Comparison of ENCODE assay signal across 10 cellular contexts in genomic region chr16:2039286-2040030, GRCh38. TPM values are rescaled to one million over a fixed set of nuclear protein-coding genes. Genes with fewer than 3 reads are reported as not detected.
A peak's percentile ranks its signal among the peaks of the same experiment; 100 is the strongest.
DNase-seq lines count a peak whose midpoint lies in the region; ATAC-seq, FAIRE-seq and TF ChIP-seq lines count a peak whose summit lies in the region.
"Had no signal": no experiment of that assay in that cellular context is flagged by ENCODE, and none has a peak within 500 bp of the region (broad histone marks: within the 10 kb centered on the region; RNA-seq: fewer than 3 reads in every experiment).

No MANE protein-coding gene starts in this region.

- FAIRE-seq in bronchial epithelial cell (lab: Jason Lieb, UNC) (no peak), HepG2 (lab: Jason Lieb, UNC) (peak; percentile 89)

- ATAC-seq in HepG2 (peak; percentile 39), GM18868 (IDR thresholded peaks at IDR 0.05; ENCODE audit: unreplicated experiment) (no peak)
- ATAC-seq in activated CD4-positive, CD25-positive, alpha-beta regulatory T cell treated with anti-CD3 and anti-CD28 coated beads, Interleukin-2, amount 50 U/mL, for 24 hours: no peak

- H3K9me3 ChIP-seq in HepG2 (ENCODE audit: low read length): no peaks in the 10 kb centered on the region
- H3K9me3 ChIP-seq: MG63 had no signal

- 1% methylated on average over 17 of the region's 29 CpGs for WGBS in HepG2 (ENCODE audit: low lambda C conversion rate)

- peak overlapping the region; percentile 76 for H3K4me3 Mint-ChIP-seq in type B pancreatic cell

- H3K9me3 Mint-ChIP-seq in type B pancreatic cell: no peaks in the 10 kb centered on the region

- in situ Hi-C loops in HepG2 (cut with HindIII; ENCODE audit: extremely low pct_ligation_motif_present, low pct_unique_long_range_greater_than_20kb): no loop called here

- peaks cover 78% of the 10 kb centered on the region for H3K4me1 ChIP-seq in HepG2 (ENCODE audit: insufficient read depth, low read length)

- TF ChIP-seq EP300 in HepG2 (IDR thresholded peaks at IDR 0.05; ENCODE audit: low read depth in 2 of 2, low read length in 2 of 2): peak in 1 of 2 experiments; percentile 36; a peak in 2 of 4 replicates
- TF ChIP-seq EP300 in HepG2 (CRISPR knock-in tag; IDR thresholded peaks at IDR 0.05; ENCODE audit: borderline replicate concordance): peak; percentile 59; the same call in 1 of the 2 replicates

- peak; percentile 16 for DNase-seq in SIG-M5 treated with dmso at 0.1 percent for 504 hours (lab: John Stamatoyannopoulos, UW; ENCODE audit: unreplicated experiment)
- no peak for DNase-seq in SIG-M5 (lab: John Stamatoyannopoulos, UW)
- peak; percentile 35 for DNase-seq in bronchial epithelial cell (ENCODE audit: low read depth)
- DNase-seq in HepG2 (ENCODE audit: low spot score): peak; percentile 90
- DNase-seq in type B pancreatic cell (ENCODE audit: extremely low spot score, unreplicated experiment): no peak
- DNase-seq in OCI-M1 (lab: John Stamatoyannopoulos, UW): no peak
- DNase-seq: activated CD8-positive, alpha-beta memory T cell treated with anti-CD3 and anti-CD28 coated beads for 24 hours; MG63 had no signal

- no peaks in the 10 kb centered on the region for H3K36me3 Mint-ChIP-seq in type B pancreatic cell

- peak overlapping the region; percentile 54 for H3K9ac ChIP-seq in HepG2 (ENCODE audit: insufficient read depth, low read depth, low read length)

- no peak overlapping the region for H2AFZ ChIP-seq in HepG2 (ENCODE audit: low read length)

- H3K4me1 Mint-ChIP-seq in type B pancreatic cell (ENCODE audit: unreplicated experiment): peaks cover 15% of the 10 kb centered on the region

- peak overlapping the region; percentile 62 for H3K27ac Mint-ChIP-seq in type B pancreatic cell

- peak in 1 of 2 experiments; percentile 52; a peak in 3 of 4 replicates for TF ChIP-seq POLR2A in HepG2 (IDR thresholded peaks at IDR 0.05; ENCODE audit: insufficient read depth in 1 of 2, low read depth in 2 of 2, low read length in 2 of 2)

- H3K4me3 ChIP-seq in bronchial epithelial cell (ENCODE audit: low read depth, low read length): no peak overlapping the region
- H3K4me3 ChIP-seq in HepG2 (replicated peaks in 1 of 3; ENCODE audit: insufficient read depth in 1 of 3, low read depth in 2 of 3, low read length in 3 of 3): peak overlapping the region in 1 of 3 experiments; percentile 46; a peak in 3 of 6 replicates
- H3K4me3 ChIP-seq: MG63 had no signal

- TF ChIP-seq CTCF in bronchial epithelial cell (IDR thresholded peaks at IDR 0.05; ENCODE audit: insufficient read depth, low read length, severe bottlenecking): no peak
- TF ChIP-seq CTCF in HepG2 (CRISPR knock-in tag; IDR thresholded peaks at IDR 0.05): no peak; the same call in 1 of the 2 replicates
- no peak for TF ChIP-seq CTCF in type B pancreatic cell (conservative IDR thresholded peaks at IDR 0.05)

- peak overlapping the region; percentile 64 for H3K4me2 ChIP-seq in HepG2 (ENCODE audit: low read depth, low read length)

- BruUV-seq in HepG2 (replicated peaks; lab: Mats Ljungman, UMichigan): no TSS peak

- no peaks in the 10 kb centered on the region for H4K20me1 ChIP-seq in HepG2 (ENCODE audit: insufficient read depth, low read length)

- no peaks in the 10 kb centered on the region for H3K79me2 ChIP-seq in HepG2 (ENCODE audit: insufficient read depth, low read length)

- H3K36me3 ChIP-seq in bronchial epithelial cell (ENCODE audit: control insufficient read depth, insufficient read depth, low read length) (peaks cover 2% of the 10 kb centered on the region), HepG2 (replicated peaks in 1 of 2; ENCODE audit: control insufficient read depth in 1 of 2, insufficient read depth in 2 of 2, low read length in 2 of 2) (peaks cover 3 to 6% of the 10 kb centered on the region in 2 experiments; a peak in 3 of 5 replicates)

- intact Hi-C loops in HepG2 (cut with micrococcal nuclease; ENCODE audit: unreplicated experiment): no loop called here

- H3K27me3 Mint-ChIP-seq in type B pancreatic cell: no peaks in the 10 kb centered on the region

- CTCF ChIA-PET in HepG2 (lab: Yijun Ruan, JAX; ENCODE audit: low intra/inter-chr PET ratio, low total read pairs): no interaction called here

- no peaks in the 10 kb centered on the region for H3K27me3 ChIP-seq in bronchial epithelial cell (ENCODE audit: control insufficient read depth, insufficient read depth, low read length)
- no peaks in the 10 kb centered on the region for H3K27me3 ChIP-seq in HepG2 (ENCODE audit: control insufficient read depth in 1 of 2, insufficient read depth in 2 of 2, low read length in 2 of 2)
- H3K27me3 ChIP-seq: MG63 had no signal

- H3K27ac ChIP-seq in HepG2 (ENCODE audit: extremely low read length, insufficient read depth, low read length): peak overlapping the region; percentile 86

- POLR2A ChIA-PET in HepG2 (lab: Yijun Ruan, JAX): interaction anchor here (0.9 to 4.8 kb wide), 13 partner anchors 8 to 257 kb away, joined by 3 to 62 read pairs (median 5); partner anchors contain the start of genes NHERF2, NPW, NTHL1 and NUBP2

- 0 out of 2 replicates have a peak, but pooled peaks have one; percentile 11 for TF ChIP-seq RAD21 in HepG2 (CRISPR knock-in tag; IDR thresholded peaks at IDR 0.05)

RNA-seq across cellular contexts. Expression of gene NTHL1, which starts 8.2 kb away (rescaled TPM):
- total RNA-seq in bronchial epithelial cell (18.6 and 44.0 TPM in 2 replicates), HepG2 (2016; rRNA removed; fragmentation: Illumina TruSeq; extraction: Trizol) (64.8 and 64.9 TPM in 2 replicates), type B pancreatic cell (ENCODE audit: low replicate concordance) (18.1 and 37.6 TPM in 2 replicates)
- 24.9 and 26.2 TPM in 2 replicates for total RNA-seq in HepG2 (2016; cell fraction: cytosol; rRNA removed; fragmentation: Illumina TruSeq; extraction: Trizol; ENCODE audit: low read depth)
- 69.4 and 70.6 TPM in 2 replicates for total RNA-seq in HepG2 (2016; cell fraction: insoluble cytoplasmic fraction; rRNA removed; fragmentation: Illumina TruSeq; extraction: Trizol)
- 25.2 and 29.9 TPM in 2 replicates for total RNA-seq in HepG2 (2016; cell fraction: membrane; rRNA removed; fragmentation: Illumina TruSeq; extraction: Trizol)
- 22.8 and 26.0 TPM in 2 replicates for total RNA-seq in HepG2 (2016; cell fraction: nucleus; rRNA removed; fragmentation: Illumina TruSeq; extraction: Trizol)
- 47.5 and 55.6 TPM in 2 replicates for polyA plus RNA-seq in HepG2 (2011; rRNA removed)
- 63.4 and 112 TPM in 2 replicates for polyA plus RNA-seq in HepG2 (2011; cell fraction: cytosol; rRNA removed)
- 61.1 and 66.7 TPM in 2 replicates for polyA plus RNA-seq in HepG2 (2011; cell fraction: nucleus; rRNA removed)
- polyA plus RNA-seq in HepG2 (2012): 19.7 and 24.2 TPM in 2 replicates
- 12.4 and 13.2 TPM in 2 replicates for polyA plus RNA-seq in HepG2 (2016; cell fraction: cytosol; fragmentation: Illumina TruSeq; extraction: Trizol; ENCODE audit: low read depth)
- polyA plus RNA-seq in HepG2 (2016; cell fraction: insoluble cytoplasmic fraction; fragmentation: Illumina TruSeq; extraction: Trizol; ENCODE audit: low read depth): 43.0 and 46.2 TPM in 2 replicates
- 15.6 and 17.1 TPM in 2 replicates for polyA plus RNA-seq in HepG2 (2016; cell fraction: membrane; fragmentation: Illumina TruSeq; extraction: Trizol; ENCODE audit: low read depth)
- polyA plus RNA-seq in HepG2 (2016; cell fraction: nucleus; fragmentation: Illumina TruSeq; extraction: Trizol; ENCODE audit: insufficient read depth, low read depth): 42.8 and 44.9 TPM in 2 replicates
- 25.8 and 50.8 TPM in 2 replicates for polyA minus RNA-seq in HepG2 (2011; rRNA and poly(A)+ RNA removed; ENCODE audit: low replicate concordance)
- polyA minus RNA-seq in HepG2 (2011; cell fraction: cytosol; rRNA and poly(A)+ RNA removed): 24.2 and 32.7 TPM in 2 replicates
- 9.3 and 11.6 TPM in 2 replicates for polyA minus RNA-seq in HepG2 (2011; cell fraction: nucleus; rRNA and poly(A)+ RNA removed)

RNA-seq across cellular contexts. Expression of gene TSC2, which starts 8.3 kb away (rescaled TPM):
- total RNA-seq in bronchial epithelial cell: 25.0 and 34.7 TPM in 2 replicates
- total RNA-seq in HepG2 (2016; rRNA removed; fragmentation: Illumina TruSeq; extraction: Trizol): 10.3 and 19.6 TPM in 2 replicates
- total RNA-seq in HepG2 (2016; cell fraction: cytosol; rRNA removed; fragmentation: Illumina TruSeq; extraction: Trizol; ENCODE audit: low read depth): 13.6 and 17.2 TPM in 2 replicates
- 7.7 and 19.6 TPM in 2 replicates for total RNA-seq in HepG2 (2016; cell fraction: insoluble cytoplasmic fraction; rRNA removed; fragmentation: Illumina TruSeq; extraction: Trizol)
- total RNA-seq in HepG2 (2016; cell fraction: membrane; rRNA removed; fragmentation: Illumina TruSeq; extraction: Trizol): 13.2 and 13.3 TPM in 2 replicates
- total RNA-seq in HepG2 (2016; cell fraction: nucleus; rRNA removed; fragmentation: Illumina TruSeq; extraction: Trizol): 21.2 and 34.7 TPM in 2 replicates
- 40.4 and 44.6 TPM in 2 replicates for polyA plus RNA-seq in HepG2 (2011; rRNA removed)
- polyA plus RNA-seq in HepG2 (2011; cell fraction: cytosol; rRNA removed): 13.0 and 19.7 TPM in 2 replicates
- 352 and 473 TPM in 2 replicates for polyA plus RNA-seq in HepG2 (2011; cell fraction: nucleus; rRNA removed)
- polyA plus RNA-seq in HepG2 (2012): 50.1 and 57.0 TPM in 2 replicates
- 2.9 and 4.1 TPM in 2 replicates for polyA plus RNA-seq in HepG2 (2016; cell fraction: cytosol; fragmentation: Illumina TruSeq; extraction: Trizol; ENCODE audit: low read depth)
- 13.2 and 17.7 TPM in 2 replicates for polyA plus RNA-seq in HepG2 (2016; cell fraction: insoluble cytoplasmic fraction; fragmentation: Illumina TruSeq; extraction: Trizol; ENCODE audit: low read depth)
- 5.4 and 5.7 TPM in 2 replicates for polyA plus RNA-seq in HepG2 (2016; cell fraction: membrane; fragmentation: Illumina TruSeq; extraction: Trizol; ENCODE audit: low read depth)
- 82.5 and 84.9 TPM in 2 replicates for polyA plus RNA-seq in HepG2 (2016; cell fraction: nucleus; fragmentation: Illumina TruSeq; extraction: Trizol; ENCODE audit: insufficient read depth, low read depth)
- polyA minus RNA-seq in HepG2 (2011; rRNA and poly(A)+ RNA removed; ENCODE audit: low replicate concordance): 69.9 and 84.9 TPM in 2 replicates
- polyA minus RNA-seq in HepG2 (2011; cell fraction: cytosol; rRNA and poly(A)+ RNA removed): 25.5 and 36.2 TPM in 2 replicates
- polyA minus RNA-seq in HepG2 (2011; cell fraction: nucleus; rRNA and poly(A)+ RNA removed): 59.4 and 61.0 TPM in 2 replicates
- 131 and 208 TPM in 2 replicates for total RNA-seq in type B pancreatic cell (ENCODE audit: low replicate concordance)

RNA-seq across cellular contexts. Expression of gene NHERF2, which starts 12.8 kb away (rescaled TPM):
- total RNA-seq in bronchial epithelial cell: 15.8 and 20.1 TPM in 2 replicates
- total RNA-seq in HepG2 (2016; rRNA removed; fragmentation: Illumina TruSeq; extraction: Trizol): 15.8 and 23.7 TPM in 2 replicates
- total RNA-seq in HepG2 (2016; cell fraction: cytosol; rRNA removed; fragmentation: Illumina TruSeq; extraction: Trizol; ENCODE audit: low read depth): 17.2 and 21.7 TPM in 2 replicates
- total RNA-seq in HepG2 (2016; cell fraction: insoluble cytoplasmic fraction; rRNA removed; fragmentation: Illumina TruSeq; extraction: Trizol): 14.8 and 26.0 TPM in 2 replicates
- total RNA-seq in HepG2 (2016; cell fraction: membrane; rRNA removed; fragmentation: Illumina TruSeq; extraction: Trizol): 42.5 and 44.6 TPM in 2 replicates
- total RNA-seq in HepG2 (2016; cell fraction: nucleus; rRNA removed; fragmentation: Illumina TruSeq; extraction: Trizol): 14.4 and 15.0 TPM in 2 replicates
- 39.3 and 47.2 TPM in 2 replicates for polyA plus RNA-seq in HepG2 (2011; rRNA removed)
- 28.8 and 54.4 TPM in 2 replicates for polyA plus RNA-seq in HepG2 (2011; cell fraction: cytosol; rRNA removed)
- polyA plus RNA-seq in HepG2 (2011; cell fraction: nucleus; rRNA removed): 94.7 and 105 TPM in 2 replicates
- polyA plus RNA-seq in HepG2 (2012): 25.8 and 38.7 TPM in 2 replicates
- 54.0 and 63.1 TPM in 2 replicates for polyA plus RNA-seq in HepG2 (2016; cell fraction: cytosol; fragmentation: Illumina TruSeq; extraction: Trizol; ENCODE audit: low read depth)
- 37.8 and 52.2 TPM in 2 replicates for polyA plus RNA-seq in HepG2 (2016; cell fraction: insoluble cytoplasmic fraction; fragmentation: Illumina TruSeq; extraction: Trizol; ENCODE audit: low read depth)
- polyA plus RNA-seq in HepG2 (2016; cell fraction: membrane; fragmentation: Illumina TruSeq; extraction: Trizol; ENCODE audit: low read depth): 72.6 and 84.9 TPM in 2 replicates
- 53.4 and 59.6 TPM in 2 replicates for polyA plus RNA-seq in HepG2 (2016; cell fraction: nucleus; fragmentation: Illumina TruSeq; extraction: Trizol; ENCODE audit: insufficient read depth, low read depth)
- polyA minus RNA-seq in HepG2 (2011; rRNA and poly(A)+ RNA removed; ENCODE audit: low replicate concordance): 6.8 and 36.4 TPM in 2 replicates
- polyA minus RNA-seq in HepG2 (2011; cell fraction: cytosol; rRNA and poly(A)+ RNA removed): 24.4 and 28.2 TPM in 2 replicates
- 13.3 and 13.8 TPM in 2 replicates for polyA minus RNA-seq in HepG2 (2011; cell fraction: nucleus; rRNA and poly(A)+ RNA removed)
- total RNA-seq in type B pancreatic cell (ENCODE audit: low replicate concordance): 23.3 and 23.4 TPM in 2 replicates

RNA-seq across cellular contexts. Expression of gene NPW, which starts 19.9 kb away (rescaled TPM):
- total RNA-seq in bronchial epithelial cell (0.13 TPM in 1 of 2 replicates, not detected in the other), HepG2 (2016; rRNA removed; fragmentation: Illumina TruSeq; extraction: Trizol) (0.97 TPM in 1 of 2 replicates, not detected in the other), type B pancreatic cell (ENCODE audit: low replicate concordance) (3.9 and 4.7 TPM in 2 replicates)
- 1.1 and 2.6 TPM in 2 replicates for total RNA-seq in HepG2 (2016; cell fraction: cytosol; rRNA removed; fragmentation: Illumina TruSeq; extraction: Trizol; ENCODE audit: low read depth)
- total RNA-seq in HepG2 (2016; cell fraction: insoluble cytoplasmic fraction; rRNA removed; fragmentation: Illumina TruSeq; extraction: Trizol): 0.87 TPM in 1 of 2 replicates, not detected in the other
- 0.71 and 0.79 TPM in 2 replicates for total RNA-seq in HepG2 (2016; cell fraction: membrane; rRNA removed; fragmentation: Illumina TruSeq; extraction: Trizol)
- not detected in 2 replicates for total RNA-seq in HepG2 (2016; cell fraction: nucleus; rRNA removed; fragmentation: Illumina TruSeq; extraction: Trizol)
- 0.24 and 0.25 TPM in 2 replicates for polyA plus RNA-seq in HepG2 (2011; rRNA removed)
- 0.50 and 0.85 TPM in 2 replicates for polyA plus RNA-seq in HepG2 (2011; cell fraction: cytosol; rRNA removed)
- polyA plus RNA-seq in HepG2 (2011; cell fraction: nucleus; rRNA removed): 1.1 and 1.2 TPM in 2 replicates
- 0.82 and 1.4 TPM in 2 replicates for polyA plus RNA-seq in HepG2 (2012)
- polyA plus RNA-seq in HepG2 (2016; cell fraction: cytosol; fragmentation: Illumina TruSeq; extraction: Trizol; ENCODE audit: low read depth): 0.87 and 1.2 TPM in 2 replicates
- polyA plus RNA-seq in HepG2 (2016; cell fraction: insoluble cytoplasmic fraction; fragmentation: Illumina TruSeq; extraction: Trizol; ENCODE audit: low read depth): 0.61 and 0.63 TPM in 2 replicates
- polyA plus RNA-seq in HepG2 (2016; cell fraction: membrane; fragmentation: Illumina TruSeq; extraction: Trizol; ENCODE audit: low read depth): 0.42 and 0.81 TPM in 2 replicates
- polyA plus RNA-seq in HepG2 (2016; cell fraction: nucleus; fragmentation: Illumina TruSeq; extraction: Trizol; ENCODE audit: insufficient read depth, low read depth): 0.85 and 2.0 TPM in 2 replicates
- polyA minus RNA-seq in HepG2 (2011; rRNA and poly(A)+ RNA removed; ENCODE audit: low replicate concordance): 0.21 TPM in 1 of 2 replicates, not detected in the other
- 3.4 TPM in 1 of 2 replicates, not detected in the other for polyA minus RNA-seq in HepG2 (2011; cell fraction: cytosol; rRNA and poly(A)+ RNA removed)
- 0.50 TPM in 1 of 2 replicates, not detected in the other for polyA minus RNA-seq in HepG2 (2011; cell fraction: nucleus; rRNA and poly(A)+ RNA removed)

RNA-seq across cellular contexts. Expression of gene ZNF598, which starts 29.8 kb away (rescaled TPM):
- total RNA-seq in bronchial epithelial cell: 26.3 and 31.9 TPM in 2 replicates
- total RNA-seq in HepG2 (2016; rRNA removed; fragmentation: Illumina TruSeq; extraction: Trizol): 9.5 and 13.5 TPM in 2 replicates
- 7.8 and 8.6 TPM in 2 replicates for total RNA-seq in HepG2 (2016; cell fraction: cytosol; rRNA removed; fragmentation: Illumina TruSeq; extraction: Trizol; ENCODE audit: low read depth)
- total RNA-seq in HepG2 (2016; cell fraction: insoluble cytoplasmic fraction; rRNA removed; fragmentation: Illumina TruSeq; extraction: Trizol): 6.1 and 14.0 TPM in 2 replicates
- total RNA-seq in HepG2 (2016; cell fraction: membrane; rRNA removed; fragmentation: Illumina TruSeq; extraction: Trizol): 8.0 and 9.4 TPM in 2 replicates
- total RNA-seq in HepG2 (2016; cell fraction: nucleus; rRNA removed; fragmentation: Illumina TruSeq; extraction: Trizol): 15.2 and 16.0 TPM in 2 replicates
- polyA plus RNA-seq in HepG2 (2011; rRNA removed): 14.2 and 17.6 TPM in 2 replicates
- 10.9 and 19.8 TPM in 2 replicates for polyA plus RNA-seq in HepG2 (2011; cell fraction: cytosol; rRNA removed)
- 80.6 and 103 TPM in 2 replicates for polyA plus RNA-seq in HepG2 (2011; cell fraction: nucleus; rRNA removed)
- 6.9 and 11.3 TPM in 2 replicates for polyA plus RNA-seq in HepG2 (2012)
- polyA plus RNA-seq in HepG2 (2016; cell fraction: cytosol; fragmentation: Illumina TruSeq; extraction: Trizol; ENCODE audit: low read depth): 4.2 and 5.0 TPM in 2 replicates
- polyA plus RNA-seq in HepG2 (2016; cell fraction: insoluble cytoplasmic fraction; fragmentation: Illumina TruSeq; extraction: Trizol; ENCODE audit: low read depth): 14.5 and 15.5 TPM in 2 replicates
- polyA plus RNA-seq in HepG2 (2016; cell fraction: membrane; fragmentation: Illumina TruSeq; extraction: Trizol; ENCODE audit: low read depth): 8.5 and 11.6 TPM in 2 replicates
- polyA plus RNA-seq in HepG2 (2016; cell fraction: nucleus; fragmentation: Illumina TruSeq; extraction: Trizol; ENCODE audit: insufficient read depth, low read depth): 58.7 and 59.3 TPM in 2 replicates
- 25.2 and 28.9 TPM in 2 replicates for polyA minus RNA-seq in HepG2 (2011; rRNA and poly(A)+ RNA removed; ENCODE audit: low replicate concordance)
- polyA minus RNA-seq in HepG2 (2011; cell fraction: cytosol; rRNA and poly(A)+ RNA removed): 12.5 and 18.7 TPM in 2 replicates
- 12.6 and 18.4 TPM in 2 replicates for polyA minus RNA-seq in HepG2 (2011; cell fraction: nucleus; rRNA and poly(A)+ RNA removed)
- total RNA-seq in type B pancreatic cell (ENCODE audit: low replicate concordance): 43.9 and 46.1 TPM in 2 replicates

Comparison
In these comparisons a context has a peak if more than half of its experiments do, and no peak if none do; other contexts are left out.
1. DNase-seq: peak in SIG-M5 treated with dmso at 0.1 percent for 504 hours (single experiment), bronchial epithelial cell (single experiment) and HepG2 (single experiment); none in SIG-M5 (single experiment), type B pancreatic cell (single experiment) and OCI-M1 (single experiment).